In the genomic region with DNA sequence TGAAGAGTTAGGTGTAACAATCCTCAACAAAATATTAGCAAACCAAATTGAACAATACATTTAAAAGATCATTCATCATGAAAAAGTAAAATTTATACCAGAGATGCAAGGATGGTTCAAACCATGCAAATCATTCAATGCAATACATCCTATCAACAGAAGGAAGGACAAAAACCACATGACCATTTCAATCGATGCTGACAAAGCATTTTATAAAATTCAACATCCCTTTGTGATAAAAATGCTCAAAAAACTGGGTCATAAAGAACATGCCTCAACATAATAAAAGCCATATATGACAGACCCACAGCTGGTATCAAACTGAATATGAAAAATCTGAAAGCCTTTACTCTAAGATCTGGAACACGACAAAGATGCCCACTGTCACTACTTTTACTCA, we compare ENCODE assay signal across 3 cellular contexts.
TF ChIP-seq lines count a peak whose summit lies in the region.

No MANE protein-coding gene starts in this region.

TF ChIP-seq in A549, 52 proteins besides CTCF, POLR2A, EP300 and RAD21:
- TF ChIP-seq MAFK (IDR thresholded peaks at IDR 0.05; ENCODE audit: partially characterized antibody) (peak; percentile 52), HOXB5 (CRISPR knock-in tag; IDR thresholded peaks at IDR 0.05) (no peak), EHF (CRISPR knock-in tag; IDR thresholded peaks at IDR 0.05) (no peak), FOSB (CRISPR knock-in tag; IDR thresholded peaks at IDR 0.05) (no peak)

TF ChIP-seq in IMR-90, 13 proteins besides CTCF, POLR2A, EP300 and RAD21:
- TF ChIP-seq NFE2L2 (IDR thresholded peaks at IDR 0.05; ENCODE audit: low read depth, low read length) (no peak), MAFK (IDR thresholded peaks at IDR 0.05; ENCODE audit: low read depth, low read length) (peak; percentile 67), USF2 (IDR thresholded peaks at IDR 0.05; ENCODE audit: low read depth, low read length) (no peak)

TF ChIP-seq in H1, 55 proteins besides CTCF, POLR2A, EP300 and RAD21:
- TF ChIP-seq HDAC6 (IDR thresholded peaks at IDR 0.05; ENCODE audit: low read depth, low read length) = no peak
- TF ChIP-seq MAFK (IDR thresholded peaks at IDR 0.05; ENCODE audit: low read depth, low read length) = peak; percentile 28; the same call in 1 of the 2 replicates
- no peak for TF ChIP-seq CHD1 (IDR thresholded peaks at IDR 0.05; ENCODE audit: low read depth, low read length)
TF ChIP-seq in H1: peak in this region for 1.
